In the genomic region with DNA sequence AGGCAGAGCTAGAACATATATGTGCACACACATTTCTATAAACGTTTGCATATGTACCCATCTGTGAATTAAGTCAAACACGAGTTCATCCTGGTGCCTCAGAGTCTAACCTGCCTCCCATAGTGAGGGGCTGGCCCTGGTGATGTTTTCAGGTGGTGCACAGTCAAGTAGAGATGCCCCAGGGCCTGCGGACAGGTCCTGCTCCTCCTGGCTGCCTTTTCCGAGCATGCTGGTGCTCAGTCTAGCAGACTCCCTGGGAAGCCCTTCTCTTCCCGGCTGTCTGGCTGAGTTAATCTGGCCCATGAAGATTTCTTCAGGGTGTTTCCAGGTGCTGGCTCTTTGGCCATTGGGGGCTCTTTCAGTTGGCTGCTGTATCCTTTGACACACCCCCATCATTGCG, we compare ENCODE assay signal across 27 cellular contexts.
"Had no signal": no experiment of that assay in that cellular context is flagged by ENCODE, and none has a peak within 500 bp of the region (broad histone marks: within the 10 kb centered on the region; RNA-seq: fewer than 3 reads in every experiment).

No MANE protein-coding gene starts in this region.

- ATAC-seq: esophagus mucosa; gastrocnemius medialis; heart left ventricle; left lobe of liver; mucosa of descending colon; stimulated activated memory B cell treated with anti-CD40 and anti-IgM and Interleukin-4, amounts not matched to agents 10 μg/mL and 1 μg/mL and 100 μg/mL, for 72 hours; stimulated activated naive CD8-positive, alpha-beta T cell treated with anti-CD3 and anti-CD28 coated beads, Interleukin-15, Interleukin-2, amounts not matched to agents 100 U/mL and 50 U/mL, for 24 hours had no signal

- H3K9me3 Mint-ChIP-seq: memory B cell; mesothelial cell of epicardium; naive B cell; nephron progenitor cell; stimulated activated memory B cell treated with anti-CD40 and anti-IgM and Interleukin-4, amounts not matched to agents 10 μg/mL and 1 μg/mL and 100 μg/mL, for 72 hours had no signal

- H3K4me3 ChIP-seq: coronary artery, gastrocnemius medialis, heart left ventricle, hepatocyte, lung, mucosa of descending colon, ovary, right lobe of liver, thoracic aorta, tibial nerve, upper lobe of left lung had no signal

- H3K27ac Mint-ChIP-seq: memory B cell; mesothelial cell of epicardium; naive B cell; nephron progenitor cell; stimulated activated memory B cell treated with anti-CD40 and anti-IgM and Interleukin-4, amounts not matched to agents 10 μg/mL and 1 μg/mL and 100 μg/mL, for 72 hours had no signal

- H3K4me1 ChIP-seq: gastrocnemius medialis, heart left ventricle, right lobe of liver, tibial nerve, upper lobe of left lung had no signal

- H3K36me3 ChIP-seq: gastrocnemius medialis, heart left ventricle, ovary, right lobe of liver, thoracic aorta, tibial nerve, upper lobe of left lung had no signal

- H3K4me3 Mint-ChIP-seq: memory B cell; mesothelial cell of epicardium; naive B cell; nephron progenitor cell; stimulated activated memory B cell treated with anti-CD40 and anti-IgM and Interleukin-4, amounts not matched to agents 10 μg/mL and 1 μg/mL and 100 μg/mL, for 72 hours had no signal

- H3K36me3 Mint-ChIP-seq: memory B cell; mesothelial cell of epicardium; naive B cell; stimulated activated memory B cell treated with anti-CD40 and anti-IgM and Interleukin-4, amounts not matched to agents 10 μg/mL and 1 μg/mL and 100 μg/mL, for 72 hours had no signal

- H3K9me3 ChIP-seq: gastrocnemius medialis, heart left ventricle, mucosa of descending colon, ovary, right lobe of liver, thoracic aorta, tibial nerve, upper lobe of left lung had no signal

- H3K27me3 ChIP-seq: gastrocnemius medialis, heart left ventricle, hepatocyte, ovary, right lobe of liver, tibial nerve, upper lobe of left lung had no signal

- H3K27me3 Mint-ChIP-seq: stimulated activated memory B cell treated with anti-CD40 and anti-IgM and Interleukin-4, amounts not matched to agents 10 μg/mL and 1 μg/mL and 100 μg/mL, for 72 hours had no signal

- DNase-seq: dermis blood vessel endothelial cell; effector memory CD4-positive, alpha-beta T cell; foreskin fibroblast; gastrocnemius medialis; heart left ventricle; mucosa of descending colon; naive B cell; nephron progenitor cell; occipital lobe; ovary; retina; stimulated activated CD4-positive, alpha-beta T cell treated with anti-CD3 and anti-CD28 coated beads, Interleukin-4, amount 100 ng/mL, for 4 hours; stimulated activated naive CD8-positive, alpha-beta T cell treated with anti-CD3 and anti-CD28 coated beads, Interleukin-15, Interleukin-2, amounts not matched to agents 100 U/mL and 50 U/mL, for 24 hours; substantia nigra had no signal

- H3K27ac ChIP-seq: coronary artery, epithelial cell of prostate, gastrocnemius medialis, heart left ventricle, hepatocyte, ovary, right lobe of liver, thoracic aorta, tibial nerve, upper lobe of left lung had no signal

- H3K4me1 Mint-ChIP-seq: memory B cell; naive B cell; stimulated activated memory B cell treated with anti-CD40 and anti-IgM and Interleukin-4, amounts not matched to agents 10 μg/mL and 1 μg/mL and 100 μg/mL, for 72 hours had no signal
